Comparison of ENCODE assay signal across 1 cellular context in genomic region chr17:81666342-81667191, GRCh38.
A peak's percentile ranks its signal among the peaks of the same experiment; 100 is the strongest.
TF ChIP-seq lines count a peak whose summit lies in the region.

Gene CCDC137, plus strand, starts transcription at chr17:81666737. Its CDS starts 30 bp downstream, at chr17:81666767.
Gene OXLD1, minus strand, starts transcription at chr17:81666605. Its CDS starts 28 bp downstream, at chr17:81666577.

TF ChIP-seq in HepG2, 621 proteins besides CTCF, POLR2A, EP300 and RAD21 (continued from another document and continues in another):
- TF ChIP-seq SNAPC5 (CRISPR knock-in tag; IDR thresholded peaks at IDR 0.05; ENCODE audit: borderline replicate concordance) (no peak), ZKSCAN8 (CRISPR knock-in tag; IDR thresholded peaks at IDR 0.05; ENCODE audit: borderline replicate concordance) (no peak), ZGPAT (CRISPR knock-in tag; IDR thresholded peaks at IDR 0.05) (peak; percentile 76; the same call in 1 of the 2 replicates), AFF4 (CRISPR knock-in tag; IDR thresholded peaks at IDR 0.05) (no peak), HNF4G (IDR thresholded peaks at IDR 0.05; ENCODE audit: borderline replicate concordance, low read depth, low read length) (0 out of 2 replicates have a peak, but pooled peaks have one; percentile 4), HNF4G (CRISPR knock-in tag; IDR thresholded peaks at IDR 0.05; ENCODE audit: borderline replicate concordance, low read depth) (no peak), ZFY (CRISPR knock-in tag; IDR thresholded peaks at IDR 0.05) (peak; percentile 88), ZNF234 (CRISPR knock-in tag; conservative IDR thresholded peaks at IDR 0.05) (peak; percentile 79; the same call in 1 of the 2 replicates), ZBTB33 (CRISPR knock-in tag; IDR thresholded peaks at IDR 0.05) (peak; percentile 57; the same call in 1 of the 2 replicates), ZNF75D (CRISPR knock-in tag; IDR thresholded peaks at IDR 0.05; ENCODE audit: borderline replicate concordance) (no peak), LCORL (IDR thresholded peaks at IDR 0.05) (no peak), LCORL (CRISPR knock-in tag; IDR thresholded peaks at IDR 0.05) (peak; percentile 27; the same call in 1 of the 2 replicates), SRF (IDR thresholded peaks at IDR 0.05; ENCODE audit: low read depth, low read length) (no peak), TFDP1 (CRISPR knock-in tag; IDR thresholded peaks at IDR 0.05; ENCODE audit: borderline replicate concordance) (peak; percentile 89), ZBTB1 (CRISPR knock-in tag; IDR thresholded peaks at IDR 0.05; ENCODE audit: borderline replicate concordance) (no peak), GATAD1 (CRISPR knock-in tag; IDR thresholded peaks at IDR 0.05) (peak; percentile 97), ETS1 (CRISPR knock-in tag; IDR thresholded peaks at IDR 0.05) (no peak), BRCA1 (CRISPR knock-in tag; IDR thresholded peaks at IDR 0.05) (peak; percentile 55; the same call in 1 of the 2 replicates), ATAD3A (CRISPR knock-in tag; IDR thresholded peaks at IDR 0.05) (no peak), MAZ (IDR thresholded peaks at IDR 0.05; ENCODE audit: borderline replicate concordance, low read depth, low read length) (no peak), MAZ (CRISPR knock-in tag; IDR thresholded peaks at IDR 0.05; ENCODE audit: low read depth) (peak; percentile 92), ETV5 (CRISPR knock-in tag; IDR thresholded peaks at IDR 0.05; ENCODE audit: borderline replicate concordance) (peak; percentile 82), DMTF1 (CRISPR knock-in tag; IDR thresholded peaks at IDR 0.05) (no peak), BCL3 (CRISPR knock-in tag; IDR thresholded peaks at IDR 0.05) (peak; percentile 81), ZNF777 (CRISPR knock-in tag; IDR thresholded peaks at IDR 0.05) (0 out of 2 replicates have a peak, but pooled peaks have one; percentile 26), ZNF546 (CRISPR knock-in tag; conservative IDR thresholded peaks at IDR 0.05) (no peak), MAF1 (CRISPR knock-in tag; IDR thresholded peaks at IDR 0.05; ENCODE audit: borderline replicate concordance) (peak; percentile 88; the same call in 1 of the 2 replicates), HNRNPUL1 (IDR thresholded peaks at IDR 0.05; ENCODE audit: low read depth, low read length) (no peak; the same call in 1 of the 2 replicates), ZSCAN20 (CRISPR knock-in tag; IDR thresholded peaks at IDR 0.05; ENCODE audit: borderline replicate concordance) (no peak), ZNF788 (CRISPR knock-in tag; IDR thresholded peaks at IDR 0.05; ENCODE audit: borderline replicate concordance) (peak; percentile 88; the same call in 1 of the 2 replicates), KLF15 (CRISPR knock-in tag; IDR thresholded peaks at IDR 0.05; ENCODE audit: borderline replicate concordance) (no peak), MTF1 (CRISPR knock-in tag; IDR thresholded peaks at IDR 0.05) (peak; percentile 89), ZXDC (CRISPR knock-in tag; IDR thresholded peaks at IDR 0.05) (no peak), ZNF263 (CRISPR knock-in tag; IDR thresholded peaks at IDR 0.05) (0 out of 2 replicates have a peak, but pooled peaks have one; percentile 45), ZNF761 (CRISPR knock-in tag; conservative IDR thresholded peaks at IDR 0.05) (no peak; the same call in 1 of the 2 replicates), ATRX (CRISPR knock-in tag; IDR thresholded peaks at IDR 0.05; ENCODE audit: borderline replicate concordance) (no peak), ZNF24 (IDR thresholded peaks at IDR 0.05) (0 out of 2 replicates have a peak, but pooled peaks have one; percentile 17), ZNF225 (CRISPR knock-in tag; IDR thresholded peaks at IDR 0.05) (peak; percentile 75), ZNF232 (CRISPR knock-in tag; IDR thresholded peaks at IDR 0.05; ENCODE audit: borderline replicate concordance) (no peak), AHR (CRISPR knock-in tag; IDR thresholded peaks at IDR 0.05) (peak; percentile 66; the same call in 1 of the 2 replicates), ZMYM4 (CRISPR knock-in tag; IDR thresholded peaks at IDR 0.05) (peak; percentile 42; the same call in 1 of the 2 replicates), ZNF710 (CRISPR knock-in tag; IDR thresholded peaks at IDR 0.05; ENCODE audit: borderline replicate concordance) (peak; percentile 39; the same call in 1 of the 2 replicates)
